In genomic region chr4:35182451-35182850, GRCh38 we compare ENCODE assay signal across 37 cellular contexts.
"Had no signal": no experiment of that assay in that cellular context is flagged by ENCODE, and none has a peak within 500 bp of the region (broad histone marks: within the 10 kb centered on the region; RNA-seq: fewer than 3 reads in every experiment).

No MANE protein-coding gene starts in this region.

- H3K4me1 ChIP-seq: ascending aorta, breast epithelium had no signal

- H3K36me3 Mint-ChIP-seq: activated CD8-positive, alpha-beta memory T cell treated with anti-CD3 and anti-CD28 coated beads, Interleukin-2, amount 10 ng/mL, durations not matched to agents 7 days and 5 days; activated naive CD4-positive, alpha-beta T cell treated with anti-CD3 and anti-CD28 coated beads, Interleukin-2, amount 50 U/mL, for 24 hours; activated naive CD8-positive, alpha-beta T cell treated with anti-CD3 and anti-CD28 coated beads for 36 hours; brain had no signal

- H3K4me1 Mint-ChIP-seq: activated B cell treated with CpG ODN at 0.5 μM for 24 hours; activated CD8-positive, alpha-beta memory T cell treated with anti-CD3 and anti-CD28 coated beads, Interleukin-2, amount 10 ng/mL, durations not matched to agents 7 days and 5 days; activated naive CD4-positive, alpha-beta T cell treated with anti-CD3 and anti-CD28 coated beads, Interleukin-2, amount 50 U/mL, for 24 hours; activated naive CD8-positive, alpha-beta T cell treated with anti-CD3 and anti-CD28 coated beads for 36 hours; activated naive CD8-positive, alpha-beta T cell treated with anti-CD3 and anti-CD28 coated beads, Interleukin-2, amount 50 U/mL, for 24 hours; endodermal cell; T-helper 17 cell had no signal

- H3K27ac Mint-ChIP-seq: activated B cell treated with CpG ODN at 0.5 μM for 24 hours; activated CD8-positive, alpha-beta memory T cell treated with anti-CD3 and anti-CD28 coated beads, Interleukin-2, amount 10 ng/mL, durations not matched to agents 7 days and 5 days; activated CD8-positive, alpha-beta T cell treated with anti-CD3 and anti-CD28 coated beads for 36 hours; activated naive CD4-positive, alpha-beta T cell treated with anti-CD3 and anti-CD28 coated beads for 36 hours; activated naive CD4-positive, alpha-beta T cell treated with anti-CD3 and anti-CD28 coated beads, Interleukin-2, amount 50 U/mL, for 24 hours; activated naive CD8-positive, alpha-beta T cell treated with anti-CD3 and anti-CD28 coated beads for 36 hours; activated naive CD8-positive, alpha-beta T cell treated with anti-CD3 and anti-CD28 coated beads, Interleukin-2, amount 50 U/mL, for 24 hours; activated T-helper 1 cell treated with anti-CD3 and anti-CD28 coated beads, Interleukin-12 subunit alpha, Interleukin-12 subunit beta, Interleukin-2, Interleukin-4 antibody, amounts not matched to agents 30 ng/mL and 10 ng/mL and 1 ng/mL, durations not matched to agents 14 hours and 24 hours and 36 hours; activated T-helper 2 cell treated with anti-CD3 and anti-CD28 coated beads, Interferon-gamma antibody, Interleukin-2, Interleukin-4, amounts not matched to agents 10 μg/mL and 5 μg/mL and 100 μg/mL, durations not matched to agents 14 hours and 24 hours and 36 hours; brain; dendritic cell treated with granulocyte-macrophage colony-stimulating factor and Interleukin-4, amounts not matched to agents 40 ng/mL and 50 ng/mL, for 4 days; endodermal cell; T-helper 17 cell; T-helper 2 cell treated with Interferon-gamma antibody and Interleukin-4, amounts not matched to agents 5 μg/mL and 100 μg/mL, for 36 hours had no signal

- ATAC-seq: activated CD4-positive, CD25-positive, alpha-beta regulatory T cell treated with anti-CD3 and anti-CD28 coated beads, Interleukin-2, amount 50 U/mL, for 24 hours; activated CD8-positive, alpha-beta memory T cell treated with anti-CD3 and anti-CD28 coated beads, Interleukin-2, amount 10 ng/mL, durations not matched to agents 7 days and 5 days; activated CD8-positive, alpha-beta T cell treated with anti-CD3 and anti-CD28 coated beads for 36 hours; activated naive CD8-positive, alpha-beta T cell treated with anti-CD3 and anti-CD28 coated beads, Interleukin-2, amount 50 U/mL, for 24 hours; esophagus mucosa; T-helper 17 cell had no signal

- H3K4me3 ChIP-seq: ascending aorta, breast epithelium, cardiac muscle cell, coronary artery, dorsolateral prefrontal cortex had no signal

- DNase-seq: activated B cell treated with CpG ODN at 0.5 μM for 24 hours; activated CD4-positive, alpha-beta T cell treated with anti-CD3 and anti-CD28 coated beads for 48 hours; activated CD4-positive, alpha-beta T cell treated with anti-CD3 and anti-CD28 coated beads, Interleukin-2, amount 50 U/mL, for 1 hour; activated CD4-positive, alpha-beta T cell treated with anti-CD3 and anti-CD28 coated beads, Interleukin-2, amount 50 U/mL, for 48 hours; activated CD8-positive, alpha-beta memory T cell treated with anti-CD3 and anti-CD28 coated beads, Interleukin-2, amount 10 ng/mL, durations not matched to agents 7 days and 5 days; activated CD8-positive, alpha-beta memory T cell treated with anti-CD3 and anti-CD28 coated beads, Interleukin-2, amount 50 U/mL, for 4 hours; activated CD8-positive, alpha-beta T cell treated with anti-CD3 and anti-CD28 coated beads for 36 hours; activated effector memory CD4-positive, alpha-beta T cell treated with anti-CD3 and anti-CD28 coated beads, Interleukin-2, amount 50 U/mL, for 16 hours; activated naive CD4-positive, alpha-beta T cell treated with anti-CD3 and anti-CD28 coated beads for 36 hours; activated naive CD8-positive, alpha-beta T cell treated with anti-CD3 and anti-CD28 coated beads for 36 hours; activated naive CD8-positive, alpha-beta T cell treated with anti-CD3 and anti-CD28 coated beads, Interleukin-2, amount 50 U/mL, for 24 hours; activated T-cell treated with anti-CD3 and anti-CD28 coated beads, Interleukin-2, amount 50 U/mL, for 1 hour; activated T-cell treated with anti-CD3 and anti-CD28 coated beads, Interleukin-2, amount 50 U/mL, for 48 hours; central memory CD4-positive, alpha-beta T cell; cerebellar nuclear complex; dorsolateral prefrontal cortex; effector memory CD4-positive, alpha-beta T cell; endodermal cell; foreskin fibroblast; head of caudate nucleus; T-helper 1 cell; T-helper 17 cell; T1000; WERI-Rb-1 had no signal

- FAIRE-seq: frontal cortex had no signal

- H3K27ac ChIP-seq: ascending aorta, breast epithelium, cardiac muscle cell, coronary artery, dorsolateral prefrontal cortex, WERI-Rb-1 had no signal

- H3K27me3 Mint-ChIP-seq: activated B cell treated with CpG ODN at 0.5 μM for 24 hours; activated CD8-positive, alpha-beta memory T cell treated with anti-CD3 and anti-CD28 coated beads, Interleukin-2, amount 10 ng/mL, durations not matched to agents 7 days and 5 days; activated CD8-positive, alpha-beta T cell treated with anti-CD3 and anti-CD28 coated beads for 36 hours; activated naive CD8-positive, alpha-beta T cell treated with anti-CD3 and anti-CD28 coated beads for 36 hours; activated naive CD8-positive, alpha-beta T cell treated with anti-CD3 and anti-CD28 coated beads, Interleukin-2, amount 50 U/mL, for 24 hours; dendritic cell treated with granulocyte-macrophage colony-stimulating factor and Interleukin-4, amounts not matched to agents 40 ng/mL and 50 ng/mL, for 4 days; T-helper 17 cell had no signal

- H3K9me3 Mint-ChIP-seq: activated CD8-positive, alpha-beta T cell treated with anti-CD3 and anti-CD28 coated beads for 36 hours; activated T-helper 1 cell treated with anti-CD3 and anti-CD28 coated beads, Interleukin-12 subunit alpha, Interleukin-12 subunit beta, Interleukin-2, Interleukin-4 antibody, amounts not matched to agents 30 ng/mL and 10 ng/mL and 1 ng/mL, durations not matched to agents 14 hours and 24 hours and 36 hours had no signal

- H3K4me3 Mint-ChIP-seq: activated B cell treated with CpG ODN at 0.5 μM for 24 hours; activated CD8-positive, alpha-beta memory T cell treated with anti-CD3 and anti-CD28 coated beads, Interleukin-2, amount 10 ng/mL, durations not matched to agents 7 days and 5 days; activated CD8-positive, alpha-beta T cell treated with anti-CD3 and anti-CD28 coated beads for 36 hours; activated naive CD4-positive, alpha-beta T cell treated with anti-CD3 and anti-CD28 coated beads for 36 hours; activated naive CD4-positive, alpha-beta T cell treated with anti-CD3 and anti-CD28 coated beads, Interleukin-2, amount 50 U/mL, for 24 hours; activated naive CD8-positive, alpha-beta T cell treated with anti-CD3 and anti-CD28 coated beads for 36 hours; activated naive CD8-positive, alpha-beta T cell treated with anti-CD3 and anti-CD28 coated beads, Interleukin-2, amount 50 U/mL, for 24 hours; activated T-helper 1 cell treated with anti-CD3 and anti-CD28 coated beads, Interleukin-12 subunit alpha, Interleukin-12 subunit beta, Interleukin-2, Interleukin-4 antibody, amounts not matched to agents 30 ng/mL and 10 ng/mL and 1 ng/mL, durations not matched to agents 14 hours and 24 hours and 36 hours; brain; dendritic cell treated with granulocyte-macrophage colony-stimulating factor and Interleukin-4, amounts not matched to agents 40 ng/mL and 50 ng/mL, for 4 days; endodermal cell; T-helper 17 cell; T-helper 2 cell treated with Interferon-gamma antibody and Interleukin-4, amounts not matched to agents 5 μg/mL and 100 μg/mL, for 36 hours had no signal

- H3K27me3 ChIP-seq: ascending aorta, breast epithelium, cardiac muscle cell, dorsolateral prefrontal cortex had no signal

- H3K9me3 ChIP-seq: ascending aorta had no signal

- H3K36me3 ChIP-seq: ascending aorta, breast epithelium, cardiac muscle cell, WERI-Rb-1 had no signal
